Comparison of ENCODE assay signal across 8 cellular contexts in the genomic region with DNA sequence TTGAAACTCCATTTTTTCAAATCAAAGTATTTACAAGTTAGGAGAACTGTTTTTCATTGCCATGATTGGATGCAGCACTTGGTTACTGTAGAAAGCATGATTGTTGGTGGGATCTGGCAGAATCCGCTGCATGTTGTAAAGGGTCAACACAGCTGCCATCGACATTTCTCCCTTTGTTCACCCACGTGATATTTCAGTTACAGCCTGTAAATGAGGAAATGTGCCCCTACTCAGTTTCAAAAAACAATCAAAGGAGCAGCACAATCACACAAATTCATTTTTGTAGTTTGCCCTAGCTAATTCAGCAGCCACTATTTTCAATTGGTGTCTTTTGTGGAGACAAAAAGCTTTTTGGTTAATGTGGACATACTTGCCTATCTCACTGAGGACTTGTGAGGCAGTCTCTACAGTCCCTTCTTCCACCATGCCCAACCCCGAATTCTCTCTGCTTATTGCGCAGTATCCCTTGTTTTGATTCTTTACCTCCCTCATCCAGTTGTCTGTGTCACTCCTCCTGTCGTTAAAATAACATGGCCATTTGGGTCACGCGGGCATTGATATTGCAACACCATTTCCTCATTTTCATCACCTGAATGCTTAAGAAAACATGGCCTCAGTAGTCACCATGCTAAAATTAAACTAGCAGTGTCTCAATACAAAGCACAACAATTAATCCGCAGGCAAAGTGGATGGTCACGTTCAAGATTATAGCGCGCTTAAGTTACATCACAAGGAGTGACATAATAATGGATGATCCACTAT. TPM values are rescaled to one million over a fixed set of nuclear protein-coding genes. Genes with fewer than 3 reads are reported as not detected.
DNase-seq lines count a peak whose midpoint lies in the region; ATAC-seq and TF ChIP-seq lines count a peak whose summit lies in the region.

No MANE protein-coding gene starts in this region.

- no peak for TF ChIP-seq CTCF in VCaP (conservative IDR thresholded peaks at IDR 0.05)

- in situ Hi-C loops in KBM-7 (cut with MboI; ENCODE audit: low pct_unique_long_range_greater_than_20kb, low sequenced_read_pairs) (no loop called here), G401 (cut with HindIII; ENCODE audit: low sequenced_read_pairs) (loop anchor here (10.0 kb wide), 1 partner anchor 57 kb away; no protein-coding TSS in a partner anchor)

- peaks cover 8 to 22% (median 13%) of the 10 kb centered on the region in 11 experiments; a peak in 19 of 22 replicates for H3K27me3 ChIP-seq in BLaER1 treated with 17β-estradiol and CSF1 and Interleukin-3, amounts not matched to agents 10 nM and 100 nM
- no peaks in the 10 kb centered on the region for H3K27me3 ChIP-seq in effector memory CD4-positive, alpha-beta T cell (replicated peaks; ENCODE audit: control insufficient read depth, insufficient read depth, low read length, poor library complexity, severe bottlenecking)

- peaks cover 41 to 90% (median 79%) of the 10 kb centered on the region in 10 experiments for H3K4me1 ChIP-seq in BLaER1 treated with 17β-estradiol and CSF1 and Interleukin-3, amounts not matched to agents 10 nM and 100 nM
- H3K4me1 ChIP-seq in effector memory CD4-positive, alpha-beta T cell (ENCODE audit: control insufficient read depth, insufficient read depth, low read length, poor library complexity, severe bottlenecking), result peaks cover 22% of the 10 kb centered on the region

- no peaks in the 10 kb centered on the region for H3K36me3 ChIP-seq in BLaER1 treated with 17β-estradiol and CSF1 and Interleukin-3, amounts not matched to agents 10 nM and 100 nM
- no peaks in the 10 kb centered on the region for H3K36me3 ChIP-seq in effector memory CD4-positive, alpha-beta T cell (ENCODE audit: control insufficient read depth, insufficient read depth, low read length)

- DNase-seq in KBM-7, result peak; percentile 87
- DNase-seq in myocyte (ENCODE audit: low read depth), result peak; percentile 66
- DNase-seq in effector memory CD4-positive, alpha-beta T cell, result no peak
- no peak for DNase-seq in G401 (ENCODE audit: low spot score)

- H3K4me2 ChIP-seq in BLaER1 treated with 17β-estradiol and CSF1 and Interleukin-3, amounts not matched to agents 10 nM and 100 nM, result peak overlapping the region in 10 of 11 experiments; percentile 32 to 77 (median 54); a peak in 20 of 22 replicates

- ATAC-seq in HG02870 (IDR thresholded peaks at IDR 0.05; ENCODE audit: unreplicated experiment) (no peak), GM19023 (IDR thresholded peaks at IDR 0.05; ENCODE audit: unreplicated experiment) (no peak)

- H3K4me3 ChIP-seq in BLaER1 treated with 17β-estradiol and CSF1 and Interleukin-3, amounts not matched to agents 10 nM and 100 nM, result no peak overlapping the region; a peak in 1 of 20 replicates
- no peak overlapping the region for H3K4me3 ChIP-seq in effector memory CD4-positive, alpha-beta T cell (ENCODE audit: insufficient read depth, low read depth, low read length, poor library complexity, severe bottlenecking)

- no peaks in the 10 kb centered on the region for H4K20me1 ChIP-seq in BLaER1 treated with 17β-estradiol and CSF1 and Interleukin-3, amounts not matched to agents 10 nM and 100 nM

- peak overlapping the region in 9 of 11 experiments; percentile 27 to 76 (median 55); a peak in 15 of 22 replicates for H3K27ac ChIP-seq in BLaER1 treated with 17β-estradiol and CSF1 and Interleukin-3, amounts not matched to agents 10 nM and 100 nM
- H3K27ac ChIP-seq in VCaP, result peak overlapping the region; percentile 46
- no peak overlapping the region for H3K27ac ChIP-seq in effector memory CD4-positive, alpha-beta T cell (ENCODE audit: insufficient read depth, low read length, poor library complexity, severe bottlenecking)

- H3K9me3 ChIP-seq in BLaER1 treated with 17β-estradiol and CSF1 and Interleukin-3, amounts not matched to agents 10 nM and 100 nM (replicated peaks in 1 of 11), result peaks cover 0 to 25% (median 8%) of the 10 kb centered on the region in 11 experiments; a peak in 14 of 22 replicates
- no peaks in the 10 kb centered on the region for H3K9me3 ChIP-seq in effector memory CD4-positive, alpha-beta T cell (ENCODE audit: control insufficient read depth, low read length)

- peak overlapping the region in 1 of 11 experiments; percentile 31; a peak in 3 of 22 replicates for H3K9ac ChIP-seq in BLaER1 treated with 17β-estradiol and CSF1 and Interleukin-3, amounts not matched to agents 10 nM and 100 nM

RNA-seq across cellular contexts. Expression of a gene that starts 6.4 kb away (rescaled TPM):
- total RNA-seq in myocyte, result not detected in 2 replicates
- polyA plus RNA-seq in myocyte (2012), result 0.23 TPM
- total RNA-seq in G401 (2014; rRNA removed; shearing (Covaris generic)), result 0.37 TPM in 1 of 2 replicates, not detected in the other

RNA-seq across cellular contexts. Expression of a gene that starts 24.0 kb away (rescaled TPM):
- total RNA-seq in myocyte, result 41.5 and 48.9 TPM in 2 replicates
- polyA plus RNA-seq in myocyte (2012), result 9.4 TPM
- 13.8 and 14.2 TPM in 2 replicates for total RNA-seq in G401 (2014; rRNA removed; shearing (Covaris generic))

Comparison
In these comparisons a context has a peak if more than half of its experiments do, and no peak if none do; other contexts are left out.
1. DNase-seq: peak in KBM-7 (single experiment) and myocyte (single experiment); none in effector memory CD4-positive, alpha-beta T cell (0 of 3) and G401 (single experiment).